ENCODE assay signal across 8 cellular contexts in genomic region chr6:30411515-30412207, GRCh38.
DNase-seq lines count a peak whose midpoint lies in the region; ATAC-seq and TF ChIP-seq lines count a peak whose summit lies in the region.

No MANE protein-coding gene starts in this region.

- H3K4me2 ChIP-seq in mesendoderm (ENCODE audit: low read length), result no peak overlapping the region

- no peaks in the 10 kb centered on the region for H3K36me3 ChIP-seq in mesendoderm (ENCODE audit: control insufficient read depth, insufficient read depth, low read length)

- H3K4me3 ChIP-seq in choroid plexus epithelial cell (ENCODE audit: low read depth, low read length), result no peak overlapping the region
- no peak overlapping the region for H3K4me3 ChIP-seq in mesendoderm (ENCODE audit: low read length)

- WGBS in mesendoderm (ENCODE audit: extremely low coverage, insufficient coverage, low lambda C conversion rate), result no CpG with 5 or more reads among the region's 17 CpGs

- ATAC-seq in HG03469 (IDR thresholded peaks at IDR 0.05; ENCODE audit: unreplicated experiment), result no peak
- ATAC-seq in HG02623 (IDR thresholded peaks at IDR 0.05; ENCODE audit: unreplicated experiment), result no peak

- no peak overlapping the region for H3K56ac ChIP-seq in mesendoderm (ENCODE audit: low read length)

- H4K8ac ChIP-seq in mesendoderm (ENCODE audit: low read depth, low read length), result no peak overlapping the region

- no peak overlapping the region for H3K18ac ChIP-seq in mesendoderm (ENCODE audit: low read length)

- H3K4me1 ChIP-seq in mesendoderm (ENCODE audit: control insufficient read depth, low read depth, low read length), result no peaks in the 10 kb centered on the region

- H3K79me1 ChIP-seq in mesendoderm (ENCODE audit: low read length), result no peaks in the 10 kb centered on the region

- H2BK5ac ChIP-seq in mesendoderm (ENCODE audit: low read length), result no peak overlapping the region

- H2BK15ac ChIP-seq in mesendoderm (replicated peaks; ENCODE audit: low read depth), result no peak overlapping the region

- H3K9ac ChIP-seq in mesendoderm (ENCODE audit: low read length), result no peak overlapping the region

- no peaks in the 10 kb centered on the region for H3K79me2 ChIP-seq in mesendoderm (ENCODE audit: control insufficient read depth, insufficient read depth, low read length)

- TF ChIP-seq CTCF in GM12872 (IDR thresholded peaks at IDR 0.05; ENCODE audit: insufficient read depth, low read depth, low read length) (peak; percentile 88), choroid plexus epithelial cell (conservative IDR thresholded peaks at IDR 0.05; ENCODE audit: low read depth, low read length) (peak; percentile 84)

- DNase-seq in NCI-H2171 (lab: John Stamatoyannopoulos, UW) (peak; percentile 68), choroid plexus epithelial cell (ENCODE audit: low read depth) (peak; percentile 70), mesendoderm (peak; percentile 83)
- peak; percentile 34 for DNase-seq in activated CD4-positive, alpha-beta T cell treated with anti-CD3 and anti-CD28 coated beads for 1 hour
- peak; percentile 16 to 33 for DNase-seq in stimulated activated CD8-positive, alpha-beta memory T cell treated with anti-CD3 and anti-CD28 coated beads, Interleukin-4, amount 100 ng/mL, for 4 hours (ENCODE audit: low read depth in 2 of 2, low spot score in 1 of 2)

- H2BK120ac ChIP-seq in mesendoderm (ENCODE audit: low read depth, low read length), result no peak overlapping the region

- H2AK5ac ChIP-seq in mesendoderm (ENCODE audit: low read length), result no peak overlapping the region

- H3K27me3 ChIP-seq in mesendoderm (ENCODE audit: insufficient read depth, low read length, poor library complexity), result no peaks in the 10 kb centered on the region

- H4K5ac ChIP-seq in mesendoderm (ENCODE audit: low read length), result no peak overlapping the region

- H3K4ac ChIP-seq in mesendoderm (ENCODE audit: low read depth, low read length), result no peak overlapping the region

- no peak overlapping the region for H3K23ac ChIP-seq in mesendoderm (ENCODE audit: low read length)

- H3K27ac ChIP-seq in mesendoderm (ENCODE audit: low read depth, low read length), result no peak overlapping the region

Comparison
In these comparisons a context has a peak if more than half of its experiments do, and no peak if none do; other contexts are left out.
1. DNase-seq: peak in every context shown above with its lines; median percentile 83 in mesendoderm; 70 in choroid plexus epithelial cell; 68 in NCI-H2171; 34 in activated CD4-positive, alpha-beta T cell treated with anti-CD3 and anti-CD28 coated beads for 1 hour; 24 in stimulated activated CD8-positive, alpha-beta memory T cell treated with anti-CD3 and anti-CD28 coated beads, Interleukin-4, amount 100 ng/mL, for 4 hours.